In the genomic region with DNA sequence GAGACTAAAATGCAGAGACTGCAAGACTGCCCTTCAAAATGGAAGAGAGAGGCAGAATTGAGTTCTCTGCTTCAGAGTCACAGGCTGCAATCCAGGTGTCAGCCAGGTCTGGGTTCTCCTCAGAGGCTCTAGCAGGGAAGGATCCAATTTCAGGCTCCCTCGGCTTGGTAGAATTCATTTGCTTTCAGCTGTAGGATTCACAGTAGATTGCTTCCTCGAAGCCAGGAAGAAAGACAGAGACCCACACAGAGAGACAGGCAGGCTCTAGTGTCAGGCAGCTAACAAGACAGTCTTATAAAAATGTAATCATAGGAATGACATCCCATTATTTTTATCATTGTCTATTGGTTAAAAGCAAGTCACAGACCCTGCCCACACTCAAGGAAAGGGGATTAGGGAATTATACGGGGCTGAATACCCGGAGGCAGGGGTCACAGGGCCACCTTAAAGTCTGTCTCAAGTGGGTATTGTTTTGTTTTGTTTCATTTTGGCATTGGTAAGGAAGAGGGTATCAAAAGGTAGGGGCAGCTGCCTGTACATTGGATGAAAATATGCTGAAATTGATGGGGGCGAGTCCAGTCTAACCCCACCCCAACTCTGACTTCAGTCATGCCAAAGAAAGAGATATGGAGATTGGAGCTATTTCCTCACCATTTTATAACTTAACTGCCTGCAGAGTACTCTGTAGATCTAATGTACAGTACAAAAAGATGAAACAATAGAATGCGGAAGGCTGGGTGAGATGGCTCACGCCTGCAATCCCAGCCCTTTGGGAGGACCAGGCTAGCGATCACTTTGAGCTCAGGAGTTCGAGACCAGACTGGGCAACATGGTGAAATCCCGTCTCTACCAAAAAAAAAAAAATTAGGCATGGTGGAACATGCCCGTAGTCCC, we compare ENCODE assay signal across 15 cellular contexts. TPM values are rescaled to one million over a fixed set of nuclear protein-coding genes. Genes with fewer than 3 reads are reported as not detected.
DNase-seq lines count a peak whose midpoint lies in the region; ATAC-seq and TF ChIP-seq lines count a peak whose summit lies in the region.
"Had no signal": no experiment of that assay in that cellular context is flagged by ENCODE, and none has a peak within 500 bp of the region (broad histone marks: within the 10 kb centered on the region; RNA-seq: fewer than 3 reads in every experiment).

No MANE protein-coding gene starts in this region.

- H3K4me1 ChIP-seq in endodermal cell (ENCODE audit: control insufficient read depth, insufficient read depth, low read length) (no peaks in the 10 kb centered on the region), transverse colon (no peaks in the 10 kb centered on the region), MM.1S (ENCODE audit: low read length) (no peaks in the 10 kb centered on the region)
- H3K4me1 ChIP-seq: body of pancreas, testis had no signal

- no peaks in the 10 kb centered on the region for H4K20me1 ChIP-seq in MM.1S (ENCODE audit: insufficient read depth, low read length)

- H3K36me3 Mint-ChIP-seq in endodermal cell (ENCODE audit: low read depth), result no peaks in the 10 kb centered on the region

- no peak for TF ChIP-seq EP300 in transverse colon (IDR thresholded peaks at IDR 0.05; ENCODE audit: low read depth)

- no peak overlapping the region for H2AFZ ChIP-seq in MM.1S (ENCODE audit: low read length)

- no peaks in the 10 kb centered on the region for H3K27me3 ChIP-seq in endodermal cell (ENCODE audit: control insufficient read depth, insufficient read depth, low read length, poor library complexity, severe bottlenecking)
- H3K27me3 ChIP-seq in transverse colon, result no peaks in the 10 kb centered on the region
- no peaks in the 10 kb centered on the region for H3K27me3 ChIP-seq in MM.1S (replicated peaks; ENCODE audit: insufficient read depth, low read length)
- H3K27me3 ChIP-seq: body of pancreas, testis had no signal

- H3K9ac ChIP-seq in endodermal cell (ENCODE audit: extremely low read depth, low read length, poor library complexity, severe bottlenecking), result no peak overlapping the region
- no peak overlapping the region for H3K9ac ChIP-seq in MM.1S (ENCODE audit: low read length)

- no peak for TF ChIP-seq POLR2A in transverse colon (IDR thresholded peaks at IDR 0.05)

- H3K9me3 ChIP-seq in endodermal cell (ENCODE audit: control insufficient read depth, low read length), result no peaks in the 10 kb centered on the region
- no peaks in the 10 kb centered on the region for H3K9me3 ChIP-seq in transverse colon
- H3K9me3 ChIP-seq in MM.1S (replicated peaks; ENCODE audit: insufficient read depth, low read length), result no peaks in the 10 kb centered on the region
- H3K9me3 ChIP-seq: body of pancreas, testis had no signal

- DNase-seq in activated CD8-positive, alpha-beta memory T cell treated with anti-CD3 and anti-CD28 coated beads for 24 hours, result peak; percentile 43
- DNase-seq in activated CD8-positive, alpha-beta memory T cell treated with anti-CD3 and anti-CD28 coated beads, Interleukin-2, amount 50 U/mL, for 48 hours, result no peak
- DNase-seq in NCI-H526 (lab: John Stamatoyannopoulos, UW) (peak; percentile 19 to 70), endodermal cell (peak; percentile 76), transverse colon (peak; percentile 22), MM.1S (no peak), DMS153 (lab: John Stamatoyannopoulos, UW) (no peak)
- DNase-seq: activated gamma-delta T cell, body of pancreas, Calu3, mesenchymal stem cell, posterior cingulate gyrus, testis had no signal

- no peaks in the 10 kb centered on the region for H3K9me2 ChIP-seq in MM.1S (replicated peaks; ENCODE audit: insufficient read depth, low read length)

- intact Hi-C loops in transverse colon (cut with DNase I; ENCODE audit: low total_unique reads), result no loop called here

- 81 to 82% methylated on average over 8 to 11 of the region's 11 CpGs for WGBS in endodermal cell (ENCODE audit: insufficient coverage in 1 of 2, insufficient read length in 1 of 2), 2 experiments
- WGBS in transverse colon (ENCODE audit: low coverage in 1 of 2), 2 donors, result 54 to 59% methylated on average over 3 to 11 of the region's 11 CpGs

- no peak for ATAC-seq in GM21367 (IDR thresholded peaks at IDR 0.05; ENCODE audit: unreplicated experiment)
- ATAC-seq: body of pancreas had no signal

- no peak overlapping the region for H3K4me2 ChIP-seq in MM.1S (ENCODE audit: low read depth, low read length)

- no peak overlapping the region for H3K27ac Mint-ChIP-seq in endodermal cell

- TF ChIP-seq CTCF in endodermal cell (conservative IDR thresholded peaks at IDR 0.05) (no peak), transverse colon (IDR thresholded peaks at IDR 0.05) (no peak), MM.1S (IDR thresholded peaks at IDR 0.05; ENCODE audit: low read length) (no peak)

- H3K36me3 ChIP-seq in endodermal cell (ENCODE audit: control insufficient read depth, insufficient read depth, low read length), result no peaks in the 10 kb centered on the region
- no peaks in the 10 kb centered on the region for H3K36me3 ChIP-seq in transverse colon
- H3K36me3 ChIP-seq in MM.1S (replicated peaks; ENCODE audit: insufficient read depth, low read length), result no peaks in the 10 kb centered on the region

- no peaks in the 10 kb centered on the region for H3K79me2 ChIP-seq in MM.1S (ENCODE audit: low read length)

- 0 out of 2 replicates have a peak, but pooled peaks cover 4% of the 10 kb centered on the region for H3F3A ChIP-seq in MM.1S (ENCODE audit: insufficient read depth, low read length)

- H3K4me3 Mint-ChIP-seq in endodermal cell, result no peak overlapping the region

- H3K27me3 Mint-ChIP-seq in endodermal cell (ENCODE audit: insufficient read depth), result no peaks in the 10 kb centered on the region

- in situ Hi-C loops in transverse colon (cut with MboI; ENCODE audit: low pct_ligation_motif_present in 1 of 4, low pct_unique_long_range_greater_than_20kb in 1 of 4, low sequenced_read_pairs in 3 of 4), result no loop called here

- H3K9me3 Mint-ChIP-seq in endodermal cell, result no peaks in the 10 kb centered on the region

- H3K4me1 Mint-ChIP-seq in endodermal cell, result peaks cover 8% of the 10 kb centered on the region

- H3K27ac ChIP-seq in endodermal cell (ENCODE audit: low read depth, low read length) (no peak overlapping the region), transverse colon (no peak overlapping the region), MM.1S (ENCODE audit: low read length) (no peak overlapping the region)
- H3K27ac ChIP-seq: body of pancreas, SK-N-MC, testis had no signal

- H3K4me3 ChIP-seq in endodermal cell (ENCODE audit: low read length) (no peak overlapping the region), transverse colon (no peak overlapping the region), MM.1S (ENCODE audit: low read length) (no peak overlapping the region)
- H3K4me3 ChIP-seq: body of pancreas, SK-N-MC, testis had no signal

RNA-seq across cellular contexts. Expression of a gene that starts 9.5 kb away (rescaled TPM):
- total RNA-seq in endodermal cell (10 to 100 TPM; 31.8 to 33.3 TPM), transverse colon (10 to 100 TPM; 16.8 to 59.1 (median 23.9) TPM)
- 31.3 TPM for polyA plus RNA-seq in endodermal cell (2013, experiment 1 of 2)
- polyA plus RNA-seq in endodermal cell (2013, experiment 2 of 2), result 23.6 TPM

RNA-seq across cellular contexts. Expression of a gene that starts 29.4 kb away (rescaled TPM):
- 10 to 100 TPM; 56.3 to 64.6 TPM for total RNA-seq in endodermal cell
- polyA plus RNA-seq in endodermal cell (2013, experiment 1 of 2), result 46.3 TPM
- polyA plus RNA-seq in endodermal cell (2013, experiment 2 of 2), result 40.2 TPM
- 10 to 100 TPM; 11.2 to 22.1 (median 16.9) TPM for total RNA-seq in transverse colon

RNA-seq across cellular contexts. Expression of a gene that starts 29.8 kb away (rescaled TPM):
- total RNA-seq in endodermal cell (10 to 100 TPM; 40.6 to 43.1 TPM), transverse colon (10 to 100 TPM in 3 of 4 donors, 1 to 10 TPM in 1; 9.2 to 52.0 (median 34.0) TPM)
- polyA plus RNA-seq in endodermal cell (2013, experiment 1 of 2), result 36.7 TPM
- 36.7 TPM for polyA plus RNA-seq in endodermal cell (2013, experiment 2 of 2)

Comparison
In these comparisons a context has a peak if more than half of its experiments do, and no peak if none do; other contexts are left out.
1. DNase-seq: peak in activated CD8-positive, alpha-beta memory T cell treated with anti-CD3 and anti-CD28 coated beads for 24 hours (single experiment), NCI-H526 (2 of 2), endodermal cell (single experiment) and transverse colon (single experiment); none in activated CD8-positive, alpha-beta memory T cell treated with anti-CD3 and anti-CD28 coated beads, Interleukin-2, amount 50 U/mL, for 48 hours (single experiment), MM.1S (single experiment) and DMS153 (single experiment).